Comparison of ENCODE assay signal across 35 cellular contexts in the genomic region with DNA sequence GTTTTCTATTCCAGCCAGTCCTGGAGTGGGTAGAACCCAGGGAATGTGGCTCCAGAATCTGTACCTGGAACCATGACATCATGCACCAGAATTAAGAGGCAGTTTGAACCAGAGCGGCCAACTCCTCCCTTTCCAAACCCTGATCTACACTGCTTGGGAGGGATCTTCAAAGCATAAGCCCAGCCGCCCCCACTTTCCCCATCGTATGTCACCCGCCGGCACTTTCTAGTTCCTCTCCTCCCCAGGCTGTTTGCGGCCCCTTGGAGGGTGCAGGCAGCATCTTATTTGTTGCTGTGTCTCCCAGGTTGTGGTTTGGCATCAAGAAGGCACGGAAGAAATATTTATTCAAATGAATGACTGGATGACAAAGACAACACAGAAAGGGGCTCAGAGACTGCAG.
"Had no signal": no experiment of that assay in that cellular context is flagged by ENCODE, and none has a peak within 500 bp of the region (broad histone marks: within the 10 kb centered on the region; RNA-seq: fewer than 3 reads in every experiment).

No MANE protein-coding gene starts in this region.

- H3K27ac ChIP-seq: adrenal gland, body of pancreas, brain microvascular endothelial cell, breast epithelium, VCaP had no signal

- H3K4me3 ChIP-seq: adrenal gland, body of pancreas, breast epithelium had no signal

- H3K9me3 ChIP-seq: adrenal gland, body of pancreas, breast epithelium had no signal

- ATAC-seq: activated CD8-positive, alpha-beta T cell treated with anti-CD3 and anti-CD28 coated beads for 36 hours; activated naive CD4-positive, alpha-beta T cell treated with anti-CD3 and anti-CD28 coated beads, Interleukin-2, amount 50 U/mL, for 72 hours; activated T-cell treated with anti-CD3 and anti-CD28 coated beads, Interleukin-2, amount 50 U/mL, for 4 hours; activated T-cell treated with anti-CD3 and anti-CD28 coated beads, Interleukin-2, amount 50 U/mL, for 72 hours; activated T-helper 17 cell treated with anti-CD3 and anti-CD28 coated beads, Interleukin-2, amount 50 U/mL, for 72 hours; body of pancreas had no signal

- H3K36me3 ChIP-seq: adrenal gland, brain microvascular endothelial cell, breast epithelium had no signal

- DNase-seq: activated B cell treated with CpG ODN at 0.5 μM for 24 hours; activated CD4-positive, alpha-beta memory T cell treated with anti-CD3 and anti-CD28 coated beads for 36 hours; activated CD4-positive, alpha-beta T cell treated with anti-CD3 and anti-CD28 coated beads for 4 hours; activated CD4-positive, alpha-beta T cell treated with anti-CD3 and anti-CD28 coated beads, Interleukin-2, amount 10 ng/mL, durations not matched to agents 24 days and 14 days; activated CD4-positive, alpha-beta T cell treated with anti-CD3 and anti-CD28 coated beads, Interleukin-2, amount 50 U/mL, for 1 hour; activated CD4-positive, alpha-beta T cell treated with anti-CD3 and anti-CD28 coated beads, Interleukin-2, amount 50 U/mL, for 4 hours; activated CD4-positive, CD25-positive, alpha-beta regulatory T cell treated with anti-CD3 and anti-CD28 coated beads, Interleukin-2, amount 50 U/mL, for 72 hours; activated CD8-positive, alpha-beta memory T cell treated with anti-CD3 and anti-CD28 coated beads, Interleukin-2, amount 50 U/mL, for 4 hours; activated CD8-positive, alpha-beta T cell treated with anti-CD3 and anti-CD28 coated beads for 36 hours; activated effector memory CD4-positive, alpha-beta T cell treated with anti-CD3 and anti-CD28 coated beads, Interleukin-2, amount 50 U/mL, for 16 hours; activated gamma-delta T cell treated with Interleukin-2 at 50 U/mL for 16 hours; activated naive CD4-positive, alpha-beta T cell; activated naive CD4-positive, alpha-beta T cell treated with anti-CD3 and anti-CD28 coated beads for 36 hours; activated naive CD4-positive, alpha-beta T cell treated with anti-CD3 and anti-CD28 coated beads, Interleukin-2, amount 50 U/mL, for 16 hours; activated naive CD8-positive, alpha-beta T cell treated with anti-CD3 and anti-CD28 coated beads for 36 hours; activated T-cell treated with anti-CD3 and anti-CD28 coated beads for 4 hours; activated T-cell treated with anti-CD3 and anti-CD28 coated beads, Interleukin-2, amount 50 U/mL, for 1 hour; activated T-cell treated with anti-CD3 and anti-CD28 coated beads, Interleukin-2, amount 50 U/mL, for 4 hours; activated T-cell treated with anti-CD3 and anti-CD28 coated beads, Interleukin-2, amount 50 U/mL, for 72 hours; adrenal gland; amniotic stem cell; aorta; body of pancreas; brain microvascular endothelial cell; central memory CD4-positive, alpha-beta T cell; SW 1271; T-helper 1 cell; T-helper 2 cell; T-helper 9 cell had no signal

- FAIRE-seq: astrocyte, TTC549 had no signal

- H3K27me3 ChIP-seq: adrenal gland, body of pancreas, brain microvascular endothelial cell had no signal

- H3K4me1 ChIP-seq: adrenal gland, body of pancreas, breast epithelium had no signal
